Comparison of ENCODE assay signal across 12 cellular contexts in genomic region chr6:18276610-18277009, GRCh38. TPM values are rescaled to one million over a fixed set of nuclear protein-coding genes. Genes with fewer than 3 reads are reported as not detected.
A peak's percentile ranks its signal among the peaks of the same experiment; 100 is the strongest.
DNase-seq lines count a peak whose midpoint lies in the region; ATAC-seq and TF ChIP-seq lines count a peak whose summit lies in the region.
"Had no signal": no experiment of that assay in that cellular context is flagged by ENCODE, and none has a peak within 500 bp of the region (broad histone marks: within the 10 kb centered on the region; RNA-seq: fewer than 3 reads in every experiment).

No MANE protein-coding gene starts in this region.

- no peak for ATAC-seq in GM18520 (IDR thresholded peaks at IDR 0.05; ENCODE audit: unreplicated experiment)

- H3K27ac Mint-ChIP-seq in endodermal cell: no peak overlapping the region
- H3K27ac Mint-ChIP-seq in activated naive CD4-positive, alpha-beta T cell treated with anti-CD3 and anti-CD28 coated beads, Interleukin-2, amount 10 ng/mL, durations not matched to agents 7 days and 5 days: no peak overlapping the region

- H3K27ac ChIP-seq in endodermal cell (ENCODE audit: low read depth, low read length) (no peak overlapping the region), parathyroid adenoma (no peak overlapping the region)
- H3K27ac ChIP-seq: tibial artery had no signal

- no peaks in the 10 kb centered on the region for H3K36me3 Mint-ChIP-seq in endodermal cell (ENCODE audit: low read depth)
- H3K36me3 Mint-ChIP-seq in activated naive CD4-positive, alpha-beta T cell treated with anti-CD3 and anti-CD28 coated beads, Interleukin-2, amount 10 ng/mL, durations not matched to agents 7 days and 5 days: no peaks in the 10 kb centered on the region

- H3K9me3 ChIP-seq in endodermal cell (ENCODE audit: control insufficient read depth, low read length) (no peaks in the 10 kb centered on the region), parathyroid adenoma (ENCODE audit: control insufficient read depth, low read length) (no peaks in the 10 kb centered on the region)
- H3K9me3 ChIP-seq: tibial artery had no signal

- H3K27me3 Mint-ChIP-seq in endodermal cell (ENCODE audit: insufficient read depth): peaks cover 59% of the 10 kb centered on the region
- H3K27me3 Mint-ChIP-seq in activated naive CD4-positive, alpha-beta T cell treated with anti-CD3 and anti-CD28 coated beads, Interleukin-2, amount 10 ng/mL, durations not matched to agents 7 days and 5 days: peaks cover 71% of the 10 kb centered on the region

- DNase-seq in NCI-H345 (lab: John Stamatoyannopoulos, UW): peak; percentile 46
- DNase-seq in NCI-H345 treated with DMSO at 0.1 percent for 48 hours (lab: John Stamatoyannopoulos, UW; ENCODE audit: unreplicated experiment): no peak
- DNase-seq in NCI-H1436 treated with DMSO at 0.1 percent for 48 hours (lab: John Stamatoyannopoulos, UW): peak; percentile 67
- DNase-seq in endodermal cell: no peak
- DNase-seq in activated naive CD4-positive, alpha-beta T cell treated with anti-CD3 and anti-CD28 coated beads, Interleukin-2, amount 10 ng/mL, durations not matched to agents 7 days and 5 days: no peak
- no peak for DNase-seq in NCI-H2107 (lab: John Stamatoyannopoulos, UW)
- DNase-seq: activated gamma-delta T cell; NCI-H2227 treated with DMSO at 0.1 percent for 48 hours; stimulated activated CD4-positive, alpha-beta T cell treated with anti-CD3 and anti-CD28 coated beads, Interleukin-1b, Interleukin-23, amount 100 ng/mL, for 48 hours; tibial artery had no signal

- peak overlapping the region; percentile 72 for H3K4me2 ChIP-seq in parathyroid adenoma (ENCODE audit: low read length)

- H3K79me2 ChIP-seq in parathyroid adenoma: no peaks in the 10 kb centered on the region

- peak overlapping the region; percentile 66 for H3K4me3 Mint-ChIP-seq in endodermal cell
- no peak overlapping the region for H3K4me3 Mint-ChIP-seq in activated naive CD4-positive, alpha-beta T cell treated with anti-CD3 and anti-CD28 coated beads, Interleukin-2, amount 10 ng/mL, durations not matched to agents 7 days and 5 days

- H3K4me1 Mint-ChIP-seq in endodermal cell: peaks cover 9% of the 10 kb centered on the region
- peaks cover 8% of the 10 kb centered on the region for H3K4me1 Mint-ChIP-seq in activated naive CD4-positive, alpha-beta T cell treated with anti-CD3 and anti-CD28 coated beads, Interleukin-2, amount 10 ng/mL, durations not matched to agents 7 days and 5 days

- no peaks in the 10 kb centered on the region for H3K4me1 ChIP-seq in endodermal cell (ENCODE audit: control insufficient read depth, insufficient read depth, low read length)
- H3K4me1 ChIP-seq in parathyroid adenoma: no peaks in the 10 kb centered on the region

- no peak overlapping the region for H2AFZ ChIP-seq in parathyroid adenoma

- TF ChIP-seq CTCF in endodermal cell (conservative IDR thresholded peaks at IDR 0.05) (no peak), parathyroid adenoma (IDR thresholded peaks at IDR 0.05) (no peak)

- H3K9me3 Mint-ChIP-seq in endodermal cell: no peaks in the 10 kb centered on the region
- H3K9me3 Mint-ChIP-seq in activated naive CD4-positive, alpha-beta T cell treated with anti-CD3 and anti-CD28 coated beads, Interleukin-2, amount 10 ng/mL, durations not matched to agents 7 days and 5 days: no peaks in the 10 kb centered on the region

- H3K36me3 ChIP-seq in endodermal cell (ENCODE audit: control insufficient read depth, insufficient read depth, low read length) (no peaks in the 10 kb centered on the region), parathyroid adenoma (ENCODE audit: control insufficient read depth, insufficient read depth, low read length) (no peaks in the 10 kb centered on the region)
- H3K36me3 ChIP-seq: tibial artery had no signal

- peak overlapping the region; percentile 74 for H3K4me3 ChIP-seq in endodermal cell (ENCODE audit: low read length)
- H3K4me3 ChIP-seq in parathyroid adenoma (ENCODE audit: low read depth, low read length): no peak overlapping the region

- H3K9ac ChIP-seq in endodermal cell (ENCODE audit: extremely low read depth, low read length, poor library complexity, severe bottlenecking) (no peak overlapping the region), parathyroid adenoma (no peak overlapping the region)

- CTCF ChIA-PET in activated naive CD4-positive, alpha-beta T cell treated with anti-CD3 and anti-CD28 coated beads, Interleukin-2, amount 10 ng/mL, durations not matched to agents 7 days and 5 days (lab: Charles Lee): no interaction called here

- WGBS in endodermal cell (ENCODE audit: insufficient coverage in 1 of 2, insufficient read length in 1 of 2), 2 experiments: 35 to 47% methylated on average over 6 of the region's 6 CpGs

- H3K27me3 ChIP-seq in endodermal cell (ENCODE audit: control insufficient read depth, insufficient read depth, low read length, poor library complexity, severe bottlenecking): peaks cover 58% of the 10 kb centered on the region
- no peaks in the 10 kb centered on the region for H3K27me3 ChIP-seq in parathyroid adenoma (ENCODE audit: control insufficient read depth, insufficient read depth, low read length)

RNA-seq across cellular contexts. Expression of gene DEK, which starts 12.3 kb away (rescaled TPM):
- 100 to 1,000 TPM; 139 to 171 TPM for total RNA-seq in endodermal cell
- 179 TPM for polyA plus RNA-seq in endodermal cell (2013, experiment 1 of 2)
- 187 TPM for polyA plus RNA-seq in endodermal cell (2013, experiment 2 of 2)

Comparison
In these comparisons a context has a peak if more than half of its experiments do, and no peak if none do; other contexts are left out.
1. DNase-seq: peak in NCI-H345 (single experiment) and NCI-H1436 treated with DMSO at 0.1 percent for 48 hours (single experiment); none in NCI-H345 treated with DMSO at 0.1 percent for 48 hours (single experiment), endodermal cell (single experiment), activated naive CD4-positive, alpha-beta T cell treated with anti-CD3 and anti-CD28 coated beads, Interleukin-2, amount 10 ng/mL, durations not matched to agents 7 days and 5 days (single experiment) and NCI-H2107 (single experiment).